ENCODE assay signal across 26 cellular contexts in genomic region chr10:1968257-1969025, GRCh38.
DNase-seq lines count a peak whose midpoint lies in the region; ATAC-seq and TF ChIP-seq lines count a peak whose summit lies in the region.
"Had no signal": no experiment of that assay in that cellular context is flagged by ENCODE, and none has a peak within 500 bp of the region (broad histone marks: within the 10 kb centered on the region; RNA-seq: fewer than 3 reads in every experiment).

No MANE protein-coding gene starts in this region.

- H3K27ac ChIP-seq in adrenal gland (no peak overlapping the region), mesendoderm (ENCODE audit: low read depth, low read length) (no peak overlapping the region)
- H3K27ac ChIP-seq: BLaER1, SK-N-MC had no signal

- H3K23ac ChIP-seq in mesendoderm (ENCODE audit: low read length): no peak overlapping the region

- no peak for TF ChIP-seq POLR2A in adrenal gland (IDR thresholded peaks at IDR 0.05)

- no peaks in the 10 kb centered on the region for H3K27me3 ChIP-seq in MG63
- no peaks in the 10 kb centered on the region for H3K27me3 ChIP-seq in adrenal gland
- no peaks in the 10 kb centered on the region for H3K27me3 ChIP-seq in mesendoderm (ENCODE audit: insufficient read depth, low read length, poor library complexity)
- H3K27me3 ChIP-seq: BLaER1 had no signal

- H2BK5ac ChIP-seq in mesendoderm (ENCODE audit: low read length): no peak overlapping the region

- H3K4me3 ChIP-seq in MG63 (no peak overlapping the region), adrenal gland (no peak overlapping the region), mesendoderm (ENCODE audit: low read length) (no peak overlapping the region)
- H3K4me3 ChIP-seq: BLaER1, SK-N-MC had no signal

- no peak overlapping the region for H3K56ac ChIP-seq in mesendoderm (ENCODE audit: low read length)

- H3K4ac ChIP-seq in mesendoderm (ENCODE audit: low read depth, low read length): no peak overlapping the region

- no peak overlapping the region for H4K8ac ChIP-seq in mesendoderm (ENCODE audit: low read depth, low read length)

- H2BK15ac ChIP-seq in mesendoderm (replicated peaks; ENCODE audit: low read depth): no peak overlapping the region

- H3K9me3 ChIP-seq in MG63 (no peaks in the 10 kb centered on the region), adrenal gland (replicated peaks in 1 of 3) (no peaks in the 10 kb centered on the region)

- no peak overlapping the region for H2AK5ac ChIP-seq in mesendoderm (ENCODE audit: low read length)

- TF ChIP-seq CTCF in adrenal gland (IDR thresholded peaks at IDR 0.05): no peak

- intact Hi-C loops in adrenal gland (cut with DNase I): no loop called here

- no peak overlapping the region for H3K4me2 ChIP-seq in mesendoderm (ENCODE audit: low read length)
- H3K4me2 ChIP-seq: BLaER1 had no signal

- no peak overlapping the region for H3K9ac ChIP-seq in mesendoderm (ENCODE audit: low read length)
- H3K9ac ChIP-seq: BLaER1 had no signal

- H3K18ac ChIP-seq in mesendoderm (ENCODE audit: low read length): no peak overlapping the region

- DNase-seq in H4 (ENCODE audit: low spot score) (peak; percentile 4), MG63 (peak; percentile 26), adrenal gland (peak in 5 of 7 donors; percentile 26 to 67 (median 34)), iris pigment epithelial cell (ENCODE audit: low read depth) (peak; percentile 2), mesendoderm (no peak), DMS53 (lab: John Stamatoyannopoulos, UW) (no peak)
- DNase-seq in activated T-cell treated with anti-CD3 and anti-CD28 coated beads, Interleukin-2, amount 50 U/mL, for 48 hours: no peak
- DNase-seq: CD4-positive, alpha-beta T cell; COR-L47; DND-41; GOT3; IMR-90; MM.1S; NCI-H1092 treated with DMSO at 0.1 percent for 48 hours; NCI-H146; NCI-H2029; NCI-H2171; NCI-H345; NCI-H524 treated with DMSO at 0.1 percent for 48 hours; NCI-H82; OCI-M1; SHP77 treated with DMSO at 0.1 percent for 48 hours had no signal

- ATAC-seq in GM19324 (IDR thresholded peaks at IDR 0.05; ENCODE audit: low FRiP score, unreplicated experiment): no peak
- ATAC-seq: HCT116 had no signal

- H3K36me3 ChIP-seq in MG63 (no peaks in the 10 kb centered on the region), adrenal gland (replicated peaks in 1 of 2) (no peaks in the 10 kb centered on the region), mesendoderm (ENCODE audit: control insufficient read depth, insufficient read depth, low read length) (no peaks in the 10 kb centered on the region)
- H3K36me3 ChIP-seq: BLaER1 had no signal

- H4K5ac ChIP-seq in mesendoderm (ENCODE audit: low read length): no peak overlapping the region

- no peaks in the 10 kb centered on the region for H3K79me2 ChIP-seq in mesendoderm (ENCODE audit: control insufficient read depth, insufficient read depth, low read length)

- whole genome bisulfite sequencing in adrenal gland, 4 donors: 63 to 74% (median 68%) methylated on average over 14 of the region's 14 CpGs
- no CpG with 5 or more reads among the region's 14 CpGs for WGBS in mesendoderm (ENCODE audit: extremely low coverage, insufficient coverage, low lambda C conversion rate)

- H3K4me1 ChIP-seq in adrenal gland (replicated peaks in 1 of 2) (no peaks in the 10 kb centered on the region), mesendoderm (ENCODE audit: control insufficient read depth, low read depth, low read length) (no peaks in the 10 kb centered on the region)
- H3K4me1 ChIP-seq: BLaER1 had no signal

- H3K79me1 ChIP-seq in mesendoderm (ENCODE audit: low read length): no peaks in the 10 kb centered on the region

- no peak overlapping the region for H2BK120ac ChIP-seq in mesendoderm (ENCODE audit: low read depth, low read length)

Comparison
In these comparisons a context has a peak if more than half of its experiments do, and no peak if none do; other contexts are left out.
1. DNase-seq: peak in H4 (single experiment), MG63 (single experiment), adrenal gland (5 of 7) and iris pigment epithelial cell (single experiment); none in activated T-cell treated with anti-CD3 and anti-CD28 coated beads, Interleukin-2, amount 50 U/mL, for 48 hours (0 of 2), mesendoderm (single experiment) and DMS53 (single experiment).